In genomic region chr1:160046494-160047115, GRCh38 we compare ENCODE assay signal across 1 cellular context.
TF ChIP-seq lines count a peak whose summit lies in the region.

No MANE protein-coding gene starts in this region.

TF ChIP-seq in HepG2, 621 proteins besides CTCF, POLR2A, EP300 and RAD21 (continued from another document):
- TF ChIP-seq ARID5B (CRISPR knock-in tag; IDR thresholded peaks at IDR 0.05) = peak; percentile 46; the same call in 1 of the 2 replicates
- TF ChIP-seq ZNF7 (CRISPR knock-in tag; IDR thresholded peaks at IDR 0.05) = 0 out of 2 replicates have a peak, but pooled peaks have one; percentile 19
- TF ChIP-seq FOXP4 (CRISPR knock-in tag; IDR thresholded peaks at IDR 0.05) = peak; percentile 49; the same call in 1 of the 2 replicates
- TF ChIP-seq FOXA3 (CRISPR knock-in tag; IDR thresholded peaks at IDR 0.05) = 0 out of 2 replicates have a peak, but pooled peaks have one; percentile 12
- TF ChIP-seq KAT8 (CRISPR knock-in tag; IDR thresholded peaks at IDR 0.05) = 0 out of 2 replicates have a peak, but pooled peaks have one; percentile 27
- TF ChIP-seq XRCC5 (optimal IDR thresholded peaks at IDR 0.05; ENCODE audit: low read length) = peak; percentile 65
- peak; percentile 39 for TF ChIP-seq SAP130 (CRISPR knock-in tag; IDR thresholded peaks at IDR 0.05; ENCODE audit: low read depth)
- TF ChIP-seq PITX1 (CRISPR knock-in tag; IDR thresholded peaks at IDR 0.05) = 0 out of 2 replicates have a peak, but pooled peaks have one; percentile 28
- 0 out of 2 replicates have a peak, but pooled peaks have one; percentile 42 for TF ChIP-seq ZNF430 (CRISPR knock-in tag; IDR thresholded peaks at IDR 0.05)
- peak; percentile 19 for TF ChIP-seq TEAD3 (CRISPR knock-in tag; optimal IDR thresholded peaks at IDR 0.05; ENCODE audit: borderline replicate concordance)
- peak; percentile 12; the same call in 1 of the 2 replicates for TF ChIP-seq HMG20A (CRISPR knock-in tag; IDR thresholded peaks at IDR 0.05; ENCODE audit: borderline replicate concordance)
- no peak for TF ChIP-seq AKNA (CRISPR knock-in tag; IDR thresholded peaks at IDR 0.05; ENCODE audit: borderline replicate concordance)
- peak; percentile 66 for TF ChIP-seq STAG1 (CRISPR knock-in tag; IDR thresholded peaks at IDR 0.05)
- TF ChIP-seq MXI1 (IDR thresholded peaks at IDR 0.05; ENCODE audit: borderline replicate concordance, low read depth, low read length) = no peak
- TF ChIP-seq TBX3 (IDR thresholded peaks at IDR 0.05; ENCODE audit: borderline replicate concordance) = peak; percentile 46; the same call in 1 of the 2 replicates
- TF ChIP-seq SOX5 (CRISPR knock-in tag; IDR thresholded peaks at IDR 0.05; ENCODE audit: borderline replicate concordance) = peak; percentile 42; the same call in 1 of the 2 replicates
- TF ChIP-seq ZNF768 (CRISPR knock-in tag; IDR thresholded peaks at IDR 0.05) = peak; percentile 57; the same call in 1 of the 2 replicates
- TF ChIP-seq ZFP41 (CRISPR knock-in tag; IDR thresholded peaks at IDR 0.05; ENCODE audit: borderline replicate concordance) = 0 out of 2 replicates have a peak, but pooled peaks have one; percentile 50
- no peak for TF ChIP-seq CEBPB (IDR thresholded peaks at IDR 0.05; ENCODE audit: borderline replicate concordance, low read depth, low read length)
- TF ChIP-seq IKZF4 (CRISPR knock-in tag; IDR thresholded peaks at IDR 0.05; ENCODE audit: borderline replicate concordance, low read depth, not compliant biosample characterization) = peak; percentile 34
- no peak for TF ChIP-seq ZNF790 (CRISPR knock-in tag; IDR thresholded peaks at IDR 0.05; ENCODE audit: borderline replicate concordance)
TF ChIP-seq in HepG2: peak in this region for 41.
